Comparison of ENCODE assay signal across 16 cellular contexts in the genomic region with DNA sequence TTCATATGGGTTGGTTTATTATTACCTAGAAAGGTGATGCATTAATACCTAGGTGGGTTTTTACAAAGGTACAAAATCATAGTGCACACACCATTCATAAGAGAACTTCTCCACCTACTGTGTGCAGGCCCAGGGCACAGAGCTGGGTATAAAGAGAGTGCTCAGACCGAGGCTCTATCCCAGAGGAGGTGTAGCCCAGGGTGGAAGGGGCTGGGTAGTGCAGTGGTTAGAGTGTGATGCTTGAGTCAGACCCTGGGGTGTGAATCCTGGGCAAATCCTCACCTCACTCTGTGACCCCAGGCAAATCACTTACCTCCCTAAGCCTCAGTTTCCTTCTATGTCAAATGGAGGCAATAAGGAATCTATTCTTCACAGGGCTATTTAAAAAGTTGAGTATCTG. TPM values are rescaled to one million over a fixed set of nuclear protein-coding genes. Genes with fewer than 3 reads are reported as not detected.
DNase-seq lines count a peak whose midpoint lies in the region; ATAC-seq and TF ChIP-seq lines count a peak whose summit lies in the region.
"Had no signal": no experiment of that assay in that cellular context is flagged by ENCODE, and none has a peak within 500 bp of the region (broad histone marks: within the 10 kb centered on the region; RNA-seq: fewer than 3 reads in every experiment).

No MANE protein-coding gene starts in this region.

- peaks cover 27% of the 10 kb centered on the region for H3K36me3 Mint-ChIP-seq in stimulated activated memory B cell treated with anti-CD40 and anti-IgM and Interleukin-4, amounts not matched to agents 10 μg/mL and 1 μg/mL and 100 μg/mL, for 72 hours

- H3K27me3 Mint-ChIP-seq in stimulated activated naive CD8-positive, alpha-beta T cell treated with anti-CD3 and anti-CD28 coated beads, Interleukin-15, amount 100 ng/mL, for 72 hours = no peaks in the 10 kb centered on the region
- H3K27me3 Mint-ChIP-seq in stimulated activated memory B cell treated with anti-CD40 and anti-IgM and Interleukin-4, amounts not matched to agents 10 μg/mL and 1 μg/mL and 100 μg/mL, for 72 hours = no peaks in the 10 kb centered on the region
- H3K27me3 Mint-ChIP-seq: CD4-positive, alpha-beta memory T cell had no signal

- DNase-seq in stimulated activated naive CD8-positive, alpha-beta T cell treated with anti-CD3 and anti-CD28 coated beads, Interleukin-15, Interleukin-2, amounts not matched to agents 100 U/mL and 50 U/mL, for 24 hours = no peak
- no peak for DNase-seq in stimulated activated naive CD8-positive, alpha-beta T cell treated with anti-CD3 and anti-CD28 coated beads, Interleukin-15, amount 100 ng/mL, for 72 hours
- peak; percentile 57 for DNase-seq in coronary artery (ENCODE audit: low spot score)
- DNase-seq in SKM-1 treated with dmso at 0.1 percent for 144 hours (lab: John Stamatoyannopoulos, UW; ENCODE audit: unreplicated experiment) = no peak
- DNase-seq in spleen = no peak
- DNase-seq: ACHN; BE2C; CD4-positive, alpha-beta memory T cell; DMS79 had no signal

- no peak overlapping the region for H3K4me3 Mint-ChIP-seq in stimulated activated naive CD8-positive, alpha-beta T cell treated with anti-CD3 and anti-CD28 coated beads, Interleukin-15, amount 100 ng/mL, for 72 hours
- no peak overlapping the region for H3K4me3 Mint-ChIP-seq in stimulated activated memory B cell treated with anti-CD40 and anti-IgM and Interleukin-4, amounts not matched to agents 10 μg/mL and 1 μg/mL and 100 μg/mL, for 72 hours
- H3K4me3 Mint-ChIP-seq: CD4-positive, alpha-beta memory T cell had no signal

- TF ChIP-seq CTCF in coronary artery (IDR thresholded peaks at IDR 0.05) = no peak
- TF ChIP-seq CTCF in spleen (IDR thresholded peaks at IDR 0.05 in 8 of 11, conservative IDR thresholded peaks at IDR 0.05 in 3 of 11) = no peak

- intact Hi-C loops in spleen (cut with DNase I; ENCODE audit: low total_unique reads) = no loop called here

- H3K27ac Mint-ChIP-seq in stimulated activated naive CD8-positive, alpha-beta T cell treated with anti-CD3 and anti-CD28 coated beads, Interleukin-15, amount 100 ng/mL, for 72 hours = no peak overlapping the region
- H3K27ac Mint-ChIP-seq in stimulated activated memory B cell treated with anti-CD40 and anti-IgM and Interleukin-4, amounts not matched to agents 10 μg/mL and 1 μg/mL and 100 μg/mL, for 72 hours = no peak overlapping the region

- H3K9me3 Mint-ChIP-seq in stimulated activated naive CD8-positive, alpha-beta T cell treated with anti-CD3 and anti-CD28 coated beads, Interleukin-15, amount 100 ng/mL, for 72 hours = peaks cover 21 to 24% of the 10 kb centered on the region in 2 donors
- H3K9me3 Mint-ChIP-seq in stimulated activated memory B cell treated with anti-CD40 and anti-IgM and Interleukin-4, amounts not matched to agents 10 μg/mL and 1 μg/mL and 100 μg/mL, for 72 hours = peaks cover 6% of the 10 kb centered on the region

- peaks cover 9% of the 10 kb centered on the region for H3K4me1 Mint-ChIP-seq in stimulated activated naive CD8-positive, alpha-beta T cell treated with anti-CD3 and anti-CD28 coated beads, Interleukin-15, amount 100 ng/mL, for 72 hours
- peaks cover 20% of the 10 kb centered on the region for H3K4me1 Mint-ChIP-seq in stimulated activated memory B cell treated with anti-CD40 and anti-IgM and Interleukin-4, amounts not matched to agents 10 μg/mL and 1 μg/mL and 100 μg/mL, for 72 hours

- no peak for TF ChIP-seq POLR2A in spleen (IDR thresholded peaks at IDR 0.05)

- ATAC-seq in stimulated activated naive CD8-positive, alpha-beta T cell treated with anti-CD3 and anti-CD28 coated beads, Interleukin-15, Interleukin-2, amounts not matched to agents 100 U/mL and 50 U/mL, for 24 hours = peak; percentile 23
- no peak for ATAC-seq in stimulated activated naive CD8-positive, alpha-beta T cell treated with anti-CD3 and anti-CD28 coated beads, Interleukin-15, amount 100 ng/mL, for 72 hours
- peak; percentile 36 for ATAC-seq in stimulated activated memory B cell treated with anti-CD40 and anti-IgM and Interleukin-4, amounts not matched to agents 10 μg/mL and 1 μg/mL and 100 μg/mL, for 72 hours
- no peak for ATAC-seq in GM18909 (IDR thresholded peaks at IDR 0.05; ENCODE audit: poor library complexity, unreplicated experiment)
- ATAC-seq: GM12878 had no signal

- 70 to 100% (median 83%) methylated on average over 1 of the region's 1 CpG for WGBS in spleen, 5 donors

- H3K27me3 ChIP-seq in spleen (replicated peaks in 1 of 7) = no peaks in the 10 kb centered on the region

- H3K4me1 ChIP-seq in spleen = peaks cover 0 to 44% (median 3%) of the 10 kb centered on the region in 6 donors
- H3K4me1 ChIP-seq: BE2C had no signal

- no peaks in the 10 kb centered on the region for H3K36me3 ChIP-seq in spleen
- H3K36me3 ChIP-seq: BE2C had no signal

- H3K27ac ChIP-seq in coronary artery = peak overlapping the region in 1 of 2 donors; percentile 88
- no peak overlapping the region for H3K27ac ChIP-seq in spleen
- H3K27ac ChIP-seq: C4-2B, GM23248 had no signal

- H3K4me3 ChIP-seq in coronary artery = no peak overlapping the region
- H3K4me3 ChIP-seq in spleen = no peak overlapping the region
- H3K4me3 ChIP-seq: GM12878, GM23248 had no signal

- H3K9me3 ChIP-seq in spleen = peaks cover 0 to 33% (median 25%) of the 10 kb centered on the region in 8 donors
- H3K9me3 ChIP-seq: BE2C had no signal

RNA-seq across cellular contexts. Expression of a gene that starts 32.2 kb away (rescaled TPM):
- 100 to 1,000 TPM; 129 to 226 (median 142) TPM for total RNA-seq in spleen
- polyA plus RNA-seq in spleen = 100 to 1,000 TPM; 118 to 214 (median 204) TPM
- total RNA-seq: A172, G401, GM23248 had no signal
- polyA plus RNA-seq: GM23248 had no signal

Comparison
In these comparisons a context has a peak if more than half of its experiments do, and no peak if none do; other contexts are left out.
1. ATAC-seq: peak in stimulated activated naive CD8-positive, alpha-beta T cell treated with anti-CD3 and anti-CD28 coated beads, Interleukin-15, Interleukin-2, amounts not matched to agents 100 U/mL and 50 U/mL, for 24 hours (single experiment) and stimulated activated memory B cell treated with anti-CD40 and anti-IgM and Interleukin-4, amounts not matched to agents 10 μg/mL and 1 μg/mL and 100 μg/mL, for 72 hours (single experiment); none in stimulated activated naive CD8-positive, alpha-beta T cell treated with anti-CD3 and anti-CD28 coated beads, Interleukin-15, amount 100 ng/mL, for 72 hours (single experiment) and GM18909 (single experiment).